19 cellular contexts compared by ENCODE assay signal in genomic region chr6:138450445-138450844, GRCh38. TPM values are rescaled to one million over a fixed set of nuclear protein-coding genes. Genes with fewer than 3 reads are reported as not detected.
A peak's percentile ranks its signal among the peaks of the same experiment; 100 is the strongest.
DNase-seq lines count a peak whose midpoint lies in the region; ATAC-seq and TF ChIP-seq lines count a peak whose summit lies in the region.
"Had no signal": no experiment of that assay in that cellular context is flagged by ENCODE, and none has a peak within 500 bp of the region (broad histone marks: within the 10 kb centered on the region; RNA-seq: fewer than 3 reads in every experiment).

No MANE protein-coding gene starts in this region.

- POLR2A ChIA-PET in activated B cell treated with CpG ODN at 0.5 μM for 24 hours (lab: Charles Lee), result no interaction called here

- peaks cover 12% of the 10 kb centered on the region for H3K4me1 Mint-ChIP-seq in activated B cell treated with CpG ODN at 0.5 μM for 24 hours

- H3K27me3 Mint-ChIP-seq in activated B cell treated with CpG ODN at 0.5 μM for 24 hours, result peaks cover 3% of the 10 kb centered on the region
- H3K27me3 Mint-ChIP-seq: stimulated activated naive CD8-positive, alpha-beta T cell treated with anti-CD3 and anti-CD28 coated beads, Interleukin-15, Interleukin-2, amounts not matched to agents 100 ng/mL and 50 ng/mL, for 24 hours had no signal

- no peaks in the 10 kb centered on the region for H3K36me3 Mint-ChIP-seq in activated B cell treated with CpG ODN at 0.5 μM for 24 hours (ENCODE audit: low read depth)
- H3K36me3 Mint-ChIP-seq: activated CD8-positive, alpha-beta memory T cell treated with anti-CD3 and anti-CD28 coated beads, Interleukin-2, amount 10 ng/mL, durations not matched to agents 7 days and 5 days had no signal

- H3K9me3 Mint-ChIP-seq in activated B cell treated with CpG ODN at 0.5 μM for 24 hours, result no peaks in the 10 kb centered on the region
- H3K9me3 Mint-ChIP-seq: activated naive CD4-positive, alpha-beta T cell treated with anti-CD3 and anti-CD28 coated beads for 36 hours; IgD-negative memory B cell; stimulated activated naive CD8-positive, alpha-beta T cell treated with anti-CD3 and anti-CD28 coated beads, Interleukin-15, Interleukin-2, amounts not matched to agents 100 ng/mL and 50 ng/mL, for 24 hours had no signal

- intact Hi-C loops in activated B cell treated with CpG ODN at 0.5 μM for 24 hours (cut with micrococcal nuclease), result no loop called here

- no peak overlapping the region for H3K27ac Mint-ChIP-seq in activated B cell treated with CpG ODN at 0.5 μM for 24 hours
- H3K27ac Mint-ChIP-seq: activated CD8-positive, alpha-beta memory T cell treated with anti-CD3 and anti-CD28 coated beads, Interleukin-2, amount 10 ng/mL, durations not matched to agents 7 days and 5 days; activated naive CD4-positive, alpha-beta T cell treated with anti-CD3 and anti-CD28 coated beads for 36 hours; IgD-negative memory B cell; stimulated activated naive CD8-positive, alpha-beta T cell treated with anti-CD3 and anti-CD28 coated beads, Interleukin-15, Interleukin-2, amounts not matched to agents 100 ng/mL and 50 ng/mL, for 24 hours had no signal

- ATAC-seq in GM19351 (IDR thresholded peaks at IDR 0.05; ENCODE audit: unreplicated experiment) (peak; percentile 73), HG02884 (IDR thresholded peaks at IDR 0.05; ENCODE audit: unreplicated experiment) (peak; percentile 67), activated B cell treated with CpG ODN at 0.5 μM for 24 hours (ENCODE audit: low read depth) (peak; percentile 60), HG02588 (IDR thresholded peaks at IDR 0.05; ENCODE audit: unreplicated experiment) (no peak)
- ATAC-seq: activated CD8-positive, alpha-beta memory T cell treated with anti-CD3 and anti-CD28 coated beads, Interleukin-2, amount 10 ng/mL, durations not matched to agents 7 days and 5 days; pancreas had no signal

- CTCF ChIA-PET in activated B cell treated with CpG ODN at 0.5 μM for 24 hours (lab: Charles Lee), result interaction anchor here (1.0 kb wide), 1 partner anchor 21 kb away, joined by 4 read pairs; no protein-coding TSS in a partner anchor

- H3K4me3 Mint-ChIP-seq in activated B cell treated with CpG ODN at 0.5 μM for 24 hours, result no peak overlapping the region
- H3K4me3 Mint-ChIP-seq: activated CD8-positive, alpha-beta memory T cell treated with anti-CD3 and anti-CD28 coated beads, Interleukin-2, amount 10 ng/mL, durations not matched to agents 7 days and 5 days; activated naive CD4-positive, alpha-beta T cell treated with anti-CD3 and anti-CD28 coated beads for 36 hours; IgD-negative memory B cell; stimulated activated naive CD8-positive, alpha-beta T cell treated with anti-CD3 and anti-CD28 coated beads, Interleukin-15, Interleukin-2, amounts not matched to agents 100 ng/mL and 50 ng/mL, for 24 hours had no signal

- in situ Hi-C loops in GM13977 (cut with MboI; ENCODE audit: low pct_unique_long_range_greater_than_20kb, low sequenced_read_pairs, unreplicated experiment), result no loop called here

- DNase-seq in GM13977 (ENCODE audit: low spot score), result peak; percentile 40
- no peak for DNase-seq in activated B cell treated with CpG ODN at 0.5 μM for 24 hours
- DNase-seq in SW 1271 (lab: John Stamatoyannopoulos, UW), result no peak
- no peak for DNase-seq in NK-92 (lab: John Stamatoyannopoulos, UW; ENCODE audit: unreplicated experiment)
- no peak for DNase-seq in effector CD8-positive, alpha-beta T cell (lab: John Stamatoyannopoulos, UW)
- DNase-seq: activated CD8-positive, alpha-beta memory T cell treated with anti-CD3 and anti-CD28 coated beads, Interleukin-2, amount 10 ng/mL, durations not matched to agents 7 days and 5 days; activated naive CD4-positive, alpha-beta T cell treated with anti-CD3 and anti-CD28 coated beads for 36 hours; COR-L47; dorsolateral prefrontal cortex; GF-D8; HCEC 1CT; NCI-H1048; NCI-H446 treated with DMSO at 0.1 percent for 48 hours; pancreas had no signal

- TF ChIP-seq CTCF in GM13977 (IDR thresholded peaks at IDR 0.05; ENCODE audit: extremely low read depth, insufficient read depth, missing control alignments), result no peak
- no peak for TF ChIP-seq CTCF in activated B cell treated with CpG ODN at 0.5 μM for 24 hours (IDR thresholded peaks at IDR 0.05)

RNA-seq across cellular contexts. Expression of gene HEBP2, which starts 46.4 kb away (rescaled TPM):
- 26.2 and 32.7 TPM in 2 replicates for total RNA-seq in activated B cell treated with CpG ODN at 0.5 μM for 24 hours

RNA-seq across cellular contexts. Expression of gene NHSL1, which starts 48.8 kb away (rescaled TPM):
- total RNA-seq in activated B cell treated with CpG ODN at 0.5 μM for 24 hours, result 1.0 and 1.4 TPM in 2 replicates
